ENCODE assay signal across 21 cellular contexts in genomic region chr11:1409108-1409851, GRCh38.
"Had no signal": no experiment of that assay in that cellular context is flagged by ENCODE, and none has a peak within 500 bp of the region (broad histone marks: within the 10 kb centered on the region; RNA-seq: fewer than 3 reads in every experiment).

No MANE protein-coding gene starts in this region.

- H3K9me3 ChIP-seq: esophagus muscularis mucosa, testis, vagina had no signal

- H3K27me3 Mint-ChIP-seq: activated naive CD8-positive, alpha-beta T cell treated with anti-CD3 and anti-CD28 coated beads for 36 hours; natural killer cell treated with Interleukin-12 subunit alpha and Interleukin-12 subunit beta and Interleukin-15 and Interleukin-18, amount 100 ng/mL, for 72 hours; T-helper 17 cell; type B pancreatic cell had no signal

- H3K27me3 ChIP-seq: testis, vagina had no signal

- H3K9me3 Mint-ChIP-seq: activated naive CD8-positive, alpha-beta T cell treated with anti-CD3 and anti-CD28 coated beads for 36 hours; activated T-cell treated with anti-CD3 and anti-CD28 coated beads, Interleukin-2, amount 50 U/mL, for 4 hours; activated T-helper 2 cell treated with anti-CD3 and anti-CD28 coated beads, Interferon-gamma antibody, Interleukin-2, Interleukin-4, amounts not matched to agents 10 μg/mL and 5 μg/mL and 100 μg/mL, durations not matched to agents 14 hours and 24 hours and 36 hours; effector memory CD8-positive, alpha-beta T cell; memory B cell; natural killer cell treated with Interleukin-12 subunit alpha and Interleukin-12 subunit beta and Interleukin-15 and Interleukin-18, amount 100 ng/mL, for 72 hours; stimulated activated naive B cell treated with anti-CD40 and anti-IgM and Interleukin-4, amounts not matched to agents 10 μg/mL and 1 μg/mL and 100 μg/mL, for 72 hours; type B pancreatic cell had no signal

- H3K4me1 Mint-ChIP-seq: activated naive CD8-positive, alpha-beta T cell treated with anti-CD3 and anti-CD28 coated beads for 36 hours; memory B cell; stimulated activated naive B cell treated with anti-CD40 and anti-IgM and Interleukin-4, amounts not matched to agents 10 μg/mL and 1 μg/mL and 100 μg/mL, for 72 hours; T-helper 17 cell had no signal

- H3K4me1 ChIP-seq: esophagus muscularis mucosa, testis, vagina had no signal

- H3K4me3 Mint-ChIP-seq: activated naive CD8-positive, alpha-beta T cell treated with anti-CD3 and anti-CD28 coated beads for 36 hours; activated T-cell treated with anti-CD3 and anti-CD28 coated beads, Interleukin-2, amount 50 U/mL, for 4 hours; effector memory CD8-positive, alpha-beta T cell; memory B cell; natural killer cell treated with Interleukin-12 subunit alpha and Interleukin-12 subunit beta and Interleukin-15 and Interleukin-18, amount 100 ng/mL, for 72 hours; stimulated activated naive B cell treated with anti-CD40 and anti-IgM and Interleukin-4, amounts not matched to agents 10 μg/mL and 1 μg/mL and 100 μg/mL, for 72 hours; T-helper 17 cell; type B pancreatic cell had no signal

- ATAC-seq: activated T-cell treated with anti-CD3 and anti-CD28 coated beads, Interleukin-2, amount 50 U/mL, for 4 hours; effector memory CD8-positive, alpha-beta T cell; left colon; stimulated activated naive B cell treated with anti-CD40 and anti-IgM and Interleukin-4, amounts not matched to agents 10 μg/mL and 1 μg/mL and 100 μg/mL, for 72 hours; T-helper 17 cell had no signal

- H3K4me3 ChIP-seq: esophagus muscularis mucosa, testis, vagina had no signal

- H3K27ac ChIP-seq: esophagus muscularis mucosa, testis, vagina had no signal

- H3K36me3 Mint-ChIP-seq: activated naive CD8-positive, alpha-beta T cell treated with anti-CD3 and anti-CD28 coated beads for 36 hours; memory B cell; natural killer cell treated with Interleukin-12 subunit alpha and Interleukin-12 subunit beta and Interleukin-15 and Interleukin-18, amount 100 ng/mL, for 72 hours; stimulated activated naive B cell treated with anti-CD40 and anti-IgM and Interleukin-4, amounts not matched to agents 10 μg/mL and 1 μg/mL and 100 μg/mL, for 72 hours; type B pancreatic cell had no signal

- H3K36me3 ChIP-seq: esophagus muscularis mucosa, vagina had no signal

- H3K27ac Mint-ChIP-seq: activated naive CD8-positive, alpha-beta T cell treated with anti-CD3 and anti-CD28 coated beads for 36 hours; activated T-helper 2 cell treated with anti-CD3 and anti-CD28 coated beads, Interferon-gamma antibody, Interleukin-2, Interleukin-4, amounts not matched to agents 10 μg/mL and 5 μg/mL and 100 μg/mL, durations not matched to agents 14 hours and 24 hours and 36 hours; effector memory CD8-positive, alpha-beta T cell; memory B cell; natural killer cell treated with Interleukin-12 subunit alpha and Interleukin-12 subunit beta and Interleukin-15 and Interleukin-18, amount 100 ng/mL, for 72 hours; stimulated activated naive B cell treated with anti-CD40 and anti-IgM and Interleukin-4, amounts not matched to agents 10 μg/mL and 1 μg/mL and 100 μg/mL, for 72 hours; T-helper 17 cell; type B pancreatic cell had no signal

- DNase-seq: activated CD4-positive, alpha-beta T cell treated with anti-CD3 and anti-CD28 coated beads for 4 hours; activated CD4-positive, alpha-beta T cell treated with anti-CD3 and anti-CD28 coated beads, Interleukin-2, amount 50 U/mL, for 48 hours; activated CD4-positive, CD25-positive, alpha-beta regulatory T cell; activated CD8-positive, alpha-beta memory T cell treated with anti-CD3 and anti-CD28 coated beads, Interleukin-2, amount 50 U/mL, for 48 hours; activated naive CD4-positive, alpha-beta T cell treated with Interleukin-2 at 50 U/mL for 16 hours; activated naive CD8-positive, alpha-beta T cell treated with anti-CD3 and anti-CD28 coated beads for 36 hours; activated T-cell treated with anti-CD3 and anti-CD28 coated beads, Interleukin-2, amount 50 U/mL, for 4 hours; effector memory CD8-positive, alpha-beta T cell; left colon; retina; stimulated activated CD4-positive, alpha-beta T cell treated with anti-CD3 and anti-CD28 coated beads, Interleukin-2, amount 100 ng/mL, for 48 hours; stimulated activated CD8-positive, alpha-beta memory T cell treated with anti-CD3 and anti-CD28 coated beads, Interleukin-4, amount 100 ng/mL, for 48 hours; stimulated activated naive B cell treated with anti-CD40 and anti-IgM and Interleukin-4, amounts not matched to agents 10 μg/mL and 1 μg/mL and 100 μg/mL, for 72 hours; T-helper 17 cell; testis had no signal
